Comparison of ENCODE assay signal across 13 cellular contexts in the genomic region with DNA sequence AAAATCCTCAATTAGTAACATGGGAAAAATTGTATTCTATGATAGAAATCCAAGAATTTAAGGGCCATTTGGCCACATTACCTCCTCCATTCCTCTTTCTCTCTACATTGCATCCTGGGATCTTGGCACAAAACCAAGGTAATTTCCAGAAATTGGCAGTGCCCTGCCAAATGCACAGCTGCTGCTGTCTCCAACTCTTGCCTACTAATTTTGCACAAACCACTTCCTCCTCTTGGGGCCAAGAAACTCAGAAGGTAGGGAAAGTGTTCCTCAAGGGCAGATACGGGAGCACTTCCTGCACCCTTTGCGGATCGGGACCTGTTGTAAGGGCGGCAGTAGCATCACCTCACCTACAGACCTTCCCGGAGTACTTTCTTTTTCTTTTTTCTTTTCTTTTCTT. TPM values are rescaled to one million over a fixed set of nuclear protein-coding genes. Genes with fewer than 3 reads are reported as not detected.
A peak's percentile ranks its signal among the peaks of the same experiment; 100 is the strongest.
DNase-seq lines count a peak whose midpoint lies in the region; ATAC-seq and TF ChIP-seq lines count a peak whose summit lies in the region.
"Had no signal": no experiment of that assay in that cellular context is flagged by ENCODE, and none has a peak within 500 bp of the region (broad histone marks: within the 10 kb centered on the region; RNA-seq: fewer than 3 reads in every experiment).

No MANE protein-coding gene starts in this region.

- H3K4me1 Mint-ChIP-seq in activated CD4-positive, alpha-beta T cell treated with anti-CD3 and anti-CD28 coated beads, Interleukin-2, amount 10 ng/mL, durations not matched to agents 24 days and 14 days, result peaks cover 6% of the 10 kb centered on the region
- H3K4me1 Mint-ChIP-seq: activated naive CD4-positive, alpha-beta T cell treated with anti-CD3 and anti-CD28 coated beads, Interleukin-2, amount 50 U/mL, for 24 hours; naive thymus-derived CD8-positive, alpha-beta T cell had no signal

- ATAC-seq in lower lobe of right lung (peak; percentile 79 to 83), GM21360 (IDR thresholded peaks at IDR 0.05; ENCODE audit: unreplicated experiment) (no peak), GM19467 (IDR thresholded peaks at IDR 0.05; ENCODE audit: unreplicated experiment) (no peak), GM18502 (IDR thresholded peaks at IDR 0.05; ENCODE audit: poor library complexity, unreplicated experiment) (no peak)
- ATAC-seq: naive thymus-derived CD8-positive, alpha-beta T cell had no signal

- H3K36me3 ChIP-seq in adipocyte (ENCODE audit: control insufficient read depth, insufficient read depth, low read length, severe bottlenecking) (no peaks in the 10 kb centered on the region), lower lobe of right lung (no peaks in the 10 kb centered on the region)

- no peaks in the 10 kb centered on the region for H3K9me3 Mint-ChIP-seq in activated CD4-positive, alpha-beta T cell treated with anti-CD3 and anti-CD28 coated beads, Interleukin-2, amount 10 ng/mL, durations not matched to agents 24 days and 14 days
- H3K9me3 Mint-ChIP-seq: activated naive CD4-positive, alpha-beta T cell treated with anti-CD3 and anti-CD28 coated beads, Interleukin-2, amount 50 U/mL, for 24 hours; naive thymus-derived CD8-positive, alpha-beta T cell had no signal

- H3K27ac Mint-ChIP-seq in activated CD4-positive, alpha-beta T cell treated with anti-CD3 and anti-CD28 coated beads, Interleukin-2, amount 10 ng/mL, durations not matched to agents 24 days and 14 days, result no peak overlapping the region
- H3K27ac Mint-ChIP-seq: activated naive CD4-positive, alpha-beta T cell treated with anti-CD3 and anti-CD28 coated beads, Interleukin-2, amount 50 U/mL, for 24 hours; naive thymus-derived CD8-positive, alpha-beta T cell had no signal

- H3K27me3 ChIP-seq in adipocyte (replicated peaks; ENCODE audit: control insufficient read depth, insufficient read depth, low read length) (no peaks in the 10 kb centered on the region), lower lobe of right lung (ENCODE audit: low read depth) (no peaks in the 10 kb centered on the region)

- no peak overlapping the region for H3K4me3 ChIP-seq in adipocyte (ENCODE audit: low read length)
- H3K4me3 ChIP-seq in lower lobe of right lung, result no peak overlapping the region

- H3K9me3 ChIP-seq in adipocyte (ENCODE audit: control insufficient read depth, low read length) (no peaks in the 10 kb centered on the region), lower lobe of right lung (no peaks in the 10 kb centered on the region)

- H3K9ac ChIP-seq in adipocyte (ENCODE audit: low read length), result no peak overlapping the region

- intact Hi-C loops in lower lobe of right lung (cut with DNase I), result no loop called here
- intact Hi-C loops in activated CD4-positive, alpha-beta T cell treated with anti-CD3 and anti-CD28 coated beads, Interleukin-2, amount 10 ng/mL, durations not matched to agents 24 days and 14 days (cut with micrococcal nuclease), result no loop called here

- TF ChIP-seq CTCF in lower lobe of right lung (IDR thresholded peaks at IDR 0.05), result no peak

- H3K27ac ChIP-seq in lower lobe of right lung, result no peak overlapping the region

- H3K4me1 ChIP-seq in adipocyte (ENCODE audit: control insufficient read depth, insufficient read depth, low read length) (peaks cover 15% of the 10 kb centered on the region), lower lobe of right lung (peaks cover 19% of the 10 kb centered on the region)

- DNase-seq in DMS79 (lab: John Stamatoyannopoulos, UW), result peak; percentile 75
- peak; percentile 69 for DNase-seq in NCI-H1105 (lab: John Stamatoyannopoulos, UW)
- peak; percentile 2 for DNase-seq in adipocyte (ENCODE audit: low read depth)
- peak; percentile 50 for DNase-seq in lower lobe of right lung
- DNase-seq in activated CD4-positive, alpha-beta T cell treated with anti-CD3 and anti-CD28 coated beads, Interleukin-2, amount 10 ng/mL, durations not matched to agents 24 days and 14 days, result no peak
- DNase-seq: activated CD4-positive, CD25-positive, alpha-beta regulatory T cell; effector CD8-positive, alpha-beta T cell; naive thymus-derived CD8-positive, alpha-beta T cell; stimulated activated naive CD4-positive, alpha-beta T cell treated with Interleukin-2 at 50 U/mL for 16 hours had no signal

- H3K4me3 Mint-ChIP-seq in activated CD4-positive, alpha-beta T cell treated with anti-CD3 and anti-CD28 coated beads, Interleukin-2, amount 10 ng/mL, durations not matched to agents 24 days and 14 days, result no peak overlapping the region
- H3K4me3 Mint-ChIP-seq: activated naive CD4-positive, alpha-beta T cell treated with anti-CD3 and anti-CD28 coated beads, Interleukin-2, amount 50 U/mL, for 24 hours; naive thymus-derived CD8-positive, alpha-beta T cell had no signal

- H3K36me3 Mint-ChIP-seq in activated CD4-positive, alpha-beta T cell treated with anti-CD3 and anti-CD28 coated beads, Interleukin-2, amount 10 ng/mL, durations not matched to agents 24 days and 14 days (ENCODE audit: low read depth), result no peaks in the 10 kb centered on the region
- H3K36me3 Mint-ChIP-seq: activated naive CD4-positive, alpha-beta T cell treated with anti-CD3 and anti-CD28 coated beads, Interleukin-2, amount 50 U/mL, for 24 hours; naive thymus-derived CD8-positive, alpha-beta T cell had no signal

- peaks cover 14% of the 10 kb centered on the region for H3K27me3 Mint-ChIP-seq in activated CD4-positive, alpha-beta T cell treated with anti-CD3 and anti-CD28 coated beads, Interleukin-2, amount 10 ng/mL, durations not matched to agents 24 days and 14 days

RNA-seq across cellular contexts. Expression of a gene that starts 57.8 kb away (rescaled TPM):
- total RNA-seq in lower lobe of right lung, result 35.4 TPM
- total RNA-seq in activated CD4-positive, alpha-beta T cell treated with anti-CD3 and anti-CD28 coated beads, Interleukin-2, amount 10 ng/mL, durations not matched to agents 24 days and 14 days, result 11.3 and 14.5 TPM in 2 replicates

Comparison
In these comparisons a context has a peak if more than half of its experiments do, and no peak if none do; other contexts are left out.
1. ATAC-seq: peak in lower lobe of right lung (2 of 2); none in GM21360 (single experiment), GM19467 (single experiment) and GM18502 (single experiment).